ENCODE assay signal across 8 cellular contexts in genomic region chr6:83430606-83431544, GRCh38. TPM values are rescaled to one million over a fixed set of nuclear protein-coding genes. Genes with fewer than 3 reads are reported as not detected.
DNase-seq lines count a peak whose midpoint lies in the region; ATAC-seq and TF ChIP-seq lines count a peak whose summit lies in the region.

Gene ME1, minus strand, starts transcription at chr6:83431051. Its CDS starts 97 bp downstream, at chr6:83430954.

- H3K27ac ChIP-seq in Peyer's patch (peak within 1 kb of the TSS; percentile 33 to 88 (median 83)), right cardiac atrium (ENCODE audit: low read length) (peak within 1 kb of the TSS; percentile 85)

- DNase-seq in C1 segment of cervical spinal cord (lab: John Stamatoyannopoulos, UW): peak in 13 of 14 donors; percentile 13 to 83 (median 51)
- peak in 2 of 3 donors; percentile 86 to 87 for DNase-seq in Peyer's patch
- DNase-seq in astrocyte of the cerebellum (ENCODE audit: low read depth): peak; percentile 13
- peak; percentile 89 to 94 (median 93) for DNase-seq in right cardiac atrium
- peak; percentile 35 for DNase-seq in pulmonary artery endothelial cell (ENCODE audit: low read depth, low spot score)
- DNase-seq in effector CD4-positive, alpha-beta T cell: no peak

- H3K4me1 ChIP-seq in Peyer's patch: no peaks in the 10 kb centered on the region
- H3K4me1 ChIP-seq in right cardiac atrium (ENCODE audit: control insufficient read depth, insufficient read depth, low read length): no peaks in the 10 kb centered on the region

- peak within 1 kb of the TSS; percentile 33 to 83 (median 57) for H3K4me3 ChIP-seq in Peyer's patch
- H3K4me3 ChIP-seq in astrocyte of the cerebellum (ENCODE audit: low read depth, low read length): peak within 1 kb of the TSS; percentile 75
- H3K4me3 ChIP-seq in right cardiac atrium (ENCODE audit: low read length): peak within 1 kb of the TSS; percentile 82

- TF ChIP-seq CTCF in Peyer's patch (IDR thresholded peaks at IDR 0.05) (no peak), astrocyte of the cerebellum (IDR thresholded peaks at IDR 0.05; ENCODE audit: low read depth, low read length, missing control alignments) (no peak)

- 9% methylated on average over 74 of the region's 74 CpGs for WGBS in right cardiac atrium

- H3K36me3 ChIP-seq in Peyer's patch: no peaks in the 10 kb centered on the region

- H3K9me3 ChIP-seq in Peyer's patch: no peaks in the 10 kb centered on the region
- H3K9me3 ChIP-seq in right cardiac atrium (ENCODE audit: control insufficient read depth, low read length): no peaks in the 10 kb centered on the region

- ATAC-seq in GM19025 (IDR thresholded peaks at IDR 0.05; ENCODE audit: low read depth, unreplicated experiment) (peak; percentile 93), HG03097 (IDR thresholded peaks at IDR 0.05; ENCODE audit: low FRiP score, unreplicated experiment) (peak; percentile 79), right cardiac atrium (peak; percentile 97 to 99)

- intact Hi-C loops in right cardiac atrium (cut with DNase I): no loop called here

- H3K27me3 ChIP-seq in Peyer's patch: no peaks in the 10 kb centered on the region
- H3K27me3 ChIP-seq in right cardiac atrium (ENCODE audit: control insufficient read depth, insufficient read depth): no peaks in the 10 kb centered on the region

- in situ Hi-C loops in astrocyte of the cerebellum (cut with HindIII; ENCODE audit: low sequenced_read_pairs): no loop called here

- peak in 1 of 2 donors; percentile 30 for TF ChIP-seq POLR2A in Peyer's patch (IDR thresholded peaks at IDR 0.05)

RNA-seq across cellular contexts. Expression of gene ME1, which starts in this region (rescaled TPM):
- total RNA-seq in Peyer's patch: 10 to 100 TPM in 3 of 4 donors, 1 to 10 TPM in 1; 7.4 to 39.1 (median 19.6) TPM
- total RNA-seq in right cardiac atrium: 10 to 100 TPM; 34.8 to 43.7 (median 39.7) TPM
- polyA plus RNA-seq in right cardiac atrium: 33.2 TPM
- 12.7 and 16.1 TPM in 2 replicates for total RNA-seq in pulmonary artery endothelial cell
